15 cellular contexts compared by ENCODE assay signal in genomic region chrX:132411310-132411977, GRCh38.
DNase-seq lines count a peak whose midpoint lies in the region; ATAC-seq, FAIRE-seq and TF ChIP-seq lines count a peak whose summit lies in the region.
"Had no signal": no experiment of that assay in that cellular context is flagged by ENCODE, and none has a peak within 500 bp of the region (broad histone marks: within the 10 kb centered on the region; RNA-seq: fewer than 3 reads in every experiment).

No MANE protein-coding gene starts in this region.

- no peak overlapping the region for H3K4me3 Mint-ChIP-seq in activated naive CD8-positive, alpha-beta T cell
- no peak overlapping the region for H3K4me3 Mint-ChIP-seq in activated naive CD8-positive, alpha-beta T cell treated with anti-CD3 and anti-CD28 coated beads for 36 hours
- peak overlapping the region; percentile 59 for H3K4me3 Mint-ChIP-seq in endodermal cell
- H3K4me3 Mint-ChIP-seq: CD8-positive, alpha-beta memory T cell had no signal

- H3K4me2 ChIP-seq in HepG2 (ENCODE audit: low read depth, low read length), result peak overlapping the region; percentile 77
- H3K4me2 ChIP-seq: BLaER1 had no signal

- H2AFZ ChIP-seq in HepG2 (ENCODE audit: low read length), result no peak overlapping the region

- no peak; a peak in 1 of 4 replicates for TF ChIP-seq POLR2A in HepG2 (IDR thresholded peaks at IDR 0.05; ENCODE audit: insufficient read depth in 1 of 2, low read depth in 2 of 2, low read length in 2 of 2)
- TF ChIP-seq POLR2A in testis (IDR thresholded peaks at IDR 0.05), result no peak
- no peak for TF ChIP-seq POLR2A in upper lobe of left lung (IDR thresholded peaks at IDR 0.05)

- POLR2A ChIA-PET in HepG2 (lab: Yijun Ruan, JAX), result interaction anchor here (0.8 to 1.9 kb wide), 8 partner anchors 22 to 220 kb away, joined by 3 to 8 read pairs (median 4); partner anchors contain the start of gene MBNL3

- in situ Hi-C loops in HepG2 (cut with HindIII; ENCODE audit: extremely low pct_ligation_motif_present, low pct_unique_long_range_greater_than_20kb), result loop anchor here (10.0 kb wide), 1 partner anchor 73 kb away; the partner anchor contains the start of gene MBNL3

- peaks cover 2% of the 10 kb centered on the region for H3K36me3 Mint-ChIP-seq in activated naive CD8-positive, alpha-beta T cell
- peaks cover 3% of the 10 kb centered on the region for H3K36me3 Mint-ChIP-seq in activated naive CD8-positive, alpha-beta T cell treated with anti-CD3 and anti-CD28 coated beads for 36 hours
- no peaks in the 10 kb centered on the region for H3K36me3 Mint-ChIP-seq in endodermal cell (ENCODE audit: low read depth)

- no peaks in the 10 kb centered on the region for H3K36me3 ChIP-seq in endodermal cell (ENCODE audit: control insufficient read depth, insufficient read depth, low read length)
- 0 out of 5 replicates have a peak, but pooled peaks cover 0 to 3% of the 10 kb centered on the region in 2 experiments for H3K36me3 ChIP-seq in HepG2 (replicated peaks in 1 of 2; ENCODE audit: control insufficient read depth in 1 of 2, insufficient read depth in 2 of 2, low read length in 2 of 2)
- H3K36me3 ChIP-seq in testis (ENCODE audit: low read depth, missing control alignments), result no peaks in the 10 kb centered on the region
- H3K36me3 ChIP-seq in upper lobe of left lung, result no peaks in the 10 kb centered on the region
- H3K36me3 ChIP-seq: BLaER1 had no signal

- H3K4me1 ChIP-seq in endodermal cell (ENCODE audit: control insufficient read depth, insufficient read depth, low read length) (no peaks in the 10 kb centered on the region), HepG2 (ENCODE audit: insufficient read depth, low read length) (peaks cover 55% of the 10 kb centered on the region), testis (no peaks in the 10 kb centered on the region), upper lobe of left lung (no peaks in the 10 kb centered on the region)

- peaks cover 12% of the 10 kb centered on the region; the same call in 1 of the 2 replicates for H4K20me1 ChIP-seq in HepG2 (ENCODE audit: insufficient read depth, low read length)

- no peaks in the 10 kb centered on the region for H3K9me3 ChIP-seq in endodermal cell (ENCODE audit: control insufficient read depth, low read length)
- H3K9me3 ChIP-seq in HepG2 (ENCODE audit: low read length), result no peaks in the 10 kb centered on the region
- H3K9me3 ChIP-seq in testis, result no peaks in the 10 kb centered on the region
- H3K9me3 ChIP-seq in upper lobe of left lung, result no peaks in the 10 kb centered on the region
- H3K9me3 ChIP-seq: BLaER1 had no signal

- H3K79me2 ChIP-seq in HepG2 (ENCODE audit: insufficient read depth, low read length), result peaks cover 78% of the 10 kb centered on the region

- CTCF ChIA-PET in HepG2 (lab: Yijun Ruan, JAX; ENCODE audit: low intra/inter-chr PET ratio, low total read pairs), result no interaction called here

- H3K27me3 ChIP-seq in endodermal cell (ENCODE audit: control insufficient read depth, insufficient read depth, low read length, poor library complexity, severe bottlenecking), result no peaks in the 10 kb centered on the region
- H3K27me3 ChIP-seq in HepG2 (ENCODE audit: control insufficient read depth in 1 of 2, insufficient read depth in 2 of 2, low read length in 2 of 2), result no peaks in the 10 kb centered on the region
- H3K27me3 ChIP-seq in testis, result no peaks in the 10 kb centered on the region
- H3K27me3 ChIP-seq in upper lobe of left lung, result no peaks in the 10 kb centered on the region

- peak overlapping the region; percentile 66 for H3K27ac ChIP-seq in endodermal cell (ENCODE audit: low read depth, low read length)
- H3K27ac ChIP-seq in HepG2 (ENCODE audit: extremely low read length, insufficient read depth, low read length), result peak overlapping the region; percentile 78
- H3K27ac ChIP-seq in testis, result peak overlapping the region; percentile 59 to 61
- no peak overlapping the region for H3K27ac ChIP-seq in upper lobe of left lung
- H3K27ac ChIP-seq: 22Rv1, BLaER1 had no signal

- no TSS peak for BruUV-seq in HepG2 (replicated peaks; lab: Mats Ljungman, UMichigan)

- TF ChIP-seq RAD21 in HepG2 (CRISPR knock-in tag; IDR thresholded peaks at IDR 0.05), result no peak

- H3K4me3 ChIP-seq in endodermal cell (ENCODE audit: low read length) (peak overlapping the region; percentile 85), HepG2 (replicated peaks in 1 of 3; ENCODE audit: insufficient read depth in 1 of 3, low read depth in 2 of 3, low read length in 3 of 3) (peak overlapping the region; percentile 66 to 74 (median 68)), testis (peak overlapping the region; percentile 18 to 55), upper lobe of left lung (no peak overlapping the region)
- H3K4me3 ChIP-seq: BLaER1 had no signal

- peak; percentile 74 for FAIRE-seq in HepG2 (lab: Jason Lieb, UNC)
- FAIRE-seq: H54 had no signal

- H3K9ac ChIP-seq in endodermal cell (ENCODE audit: extremely low read depth, low read length, poor library complexity, severe bottlenecking) (peak overlapping the region; percentile 34), HepG2 (ENCODE audit: insufficient read depth, low read depth, low read length) (peak overlapping the region; percentile 73)
- H3K9ac ChIP-seq: BLaER1 had no signal

- peaks cover 2% of the 10 kb centered on the region for H3K4me1 Mint-ChIP-seq in activated naive CD8-positive, alpha-beta T cell (ENCODE audit: low read depth)
- H3K4me1 Mint-ChIP-seq in activated naive CD8-positive, alpha-beta T cell treated with anti-CD3 and anti-CD28 coated beads for 36 hours, result no peaks in the 10 kb centered on the region
- peaks cover 65% of the 10 kb centered on the region for H3K4me1 Mint-ChIP-seq in endodermal cell

- no peak for DNase-seq in activated naive CD8-positive, alpha-beta T cell treated with anti-CD3 and anti-CD28 coated beads for 36 hours
- no peak for DNase-seq in endodermal cell
- peak; percentile 68 for DNase-seq in HepG2 (ENCODE audit: low spot score)
- DNase-seq in testis, result peak; percentile 72
- DNase-seq in upper lobe of left lung, result no peak
- DNase-seq: CD8-positive, alpha-beta memory T cell; DMS 273 treated with DMSO at 0.1 percent for 48 hours; NCI-H345; SHP77 had no signal

- TF ChIP-seq CTCF in endodermal cell (conservative IDR thresholded peaks at IDR 0.05) (no peak), HepG2 (CRISPR knock-in tag; IDR thresholded peaks at IDR 0.05) (no peak), testis (IDR thresholded peaks at IDR 0.05) (no peak), upper lobe of left lung (IDR thresholded peaks at IDR 0.05) (no peak)

- peak overlapping the region; percentile 24 for H3K27ac Mint-ChIP-seq in activated naive CD8-positive, alpha-beta T cell
- H3K27ac Mint-ChIP-seq in activated naive CD8-positive, alpha-beta T cell treated with anti-CD3 and anti-CD28 coated beads for 36 hours, result no peak overlapping the region
- peak overlapping the region; percentile 2 for H3K27ac Mint-ChIP-seq in endodermal cell

- peak; percentile 75 for ATAC-seq in HepG2
- no peak for ATAC-seq in HG03520 (IDR thresholded peaks at IDR 0.05; ENCODE audit: unreplicated experiment)
- no peak for ATAC-seq in upper lobe of left lung (ENCODE audit: low FRiP score in 2 of 2)
- no peak for ATAC-seq in HG03175 (IDR thresholded peaks at IDR 0.05; ENCODE audit: unreplicated experiment)

- H3K9me3 Mint-ChIP-seq in activated naive CD8-positive, alpha-beta T cell (ENCODE audit: low read depth), result no peaks in the 10 kb centered on the region
- no peaks in the 10 kb centered on the region for H3K9me3 Mint-ChIP-seq in activated naive CD8-positive, alpha-beta T cell treated with anti-CD3 and anti-CD28 coated beads for 36 hours
- no peaks in the 10 kb centered on the region for H3K9me3 Mint-ChIP-seq in endodermal cell
- H3K9me3 Mint-ChIP-seq: CD8-positive, alpha-beta memory T cell had no signal

- TF ChIP-seq EP300 in HepG2 (IDR thresholded peaks at IDR 0.05; ENCODE audit: low read depth in 2 of 2, low read length in 2 of 2) (peak in 1 of 2 experiments; percentile 63; a peak in 2 of 4 replicates), HepG2 (CRISPR knock-in tag; IDR thresholded peaks at IDR 0.05; ENCODE audit: borderline replicate concordance) (peak; percentile 31; the same call in 1 of the 2 replicates), upper lobe of left lung (IDR thresholded peaks at IDR 0.05) (no peak)

- intact Hi-C loops in HepG2 (cut with micrococcal nuclease; ENCODE audit: unreplicated experiment), result loop anchor here (5.0 kb wide), 2 partner anchors 71 to 181 kb away; no protein-coding TSS in a partner anchor
- intact Hi-C loops in testis (cut with DNase I; ENCODE audit: low total_unique reads), result no loop called here

- 43 to 62% methylated on average over 1 to 6 of the region's 8 CpGs for WGBS in endodermal cell (ENCODE audit: insufficient coverage in 1 of 2, insufficient read length in 1 of 2), 2 experiments
- WGBS in HepG2 (ENCODE audit: low lambda C conversion rate), result 0% methylated on average over 8 of the region's 8 CpGs
- 19 to 42% methylated on average over 7 to 8 of the region's 8 CpGs for WGBS in testis, 2 donors
- WGBS in upper lobe of left lung, 2 donors, result 74 to 77% methylated on average over 8 of the region's 8 CpGs

- H3K27me3 Mint-ChIP-seq in activated naive CD8-positive, alpha-beta T cell, result no peaks in the 10 kb centered on the region
- H3K27me3 Mint-ChIP-seq in activated naive CD8-positive, alpha-beta T cell treated with anti-CD3 and anti-CD28 coated beads for 36 hours, result no peaks in the 10 kb centered on the region
- no peaks in the 10 kb centered on the region for H3K27me3 Mint-ChIP-seq in endodermal cell (ENCODE audit: insufficient read depth)

TF ChIP-seq in HepG2, 621 proteins besides CTCF, POLR2A, EP300 and RAD21 (continues in another document):
- TF ChIP-seq PHF8 (CRISPR knock-in tag; IDR thresholded peaks at IDR 0.05) (no peak), SAP130 (CRISPR knock-in tag; IDR thresholded peaks at IDR 0.05; ENCODE audit: low read depth) (peak; percentile 74), BCL6 (CRISPR knock-in tag; IDR thresholded peaks at IDR 0.05) (peak; percentile 82), MED1 (CRISPR knock-in tag; IDR thresholded peaks at IDR 0.05) (peak; percentile 78), SKI (IDR thresholded peaks at IDR 0.05; ENCODE audit: partially characterized antibody) (peak; percentile 45), GATAD2A (CRISPR knock-in tag; IDR thresholded peaks at IDR 0.05) (peak; percentile 54)

Comparison
In these comparisons a context has a peak if more than half of its experiments do, and no peak if none do; other contexts are left out.
1. DNase-seq: peak in HepG2 (single experiment) and testis (single experiment); none in activated naive CD8-positive, alpha-beta T cell treated with anti-CD3 and anti-CD28 coated beads for 36 hours (single experiment), endodermal cell (single experiment) and upper lobe of left lung (0 of 2).
2. H3K27ac ChIP-seq: peak in endodermal cell (single experiment), HepG2 (single experiment) and testis (2 of 2); none in upper lobe of left lung (0 of 4).
3. H3K4me3 ChIP-seq: peak in endodermal cell (single experiment), HepG2 (3 of 3) and testis (2 of 2); none in upper lobe of left lung (0 of 4).